ENCODE assay signal across 1 cellular context in genomic region chr17:14331200-14331981, GRCh38.
TF ChIP-seq lines count a peak whose summit lies in the region.

No MANE protein-coding gene starts in this region.

TF ChIP-seq in H1, 55 proteins besides CTCF, POLR2A, EP300 and RAD21:
- TF ChIP-seq CEBPB (IDR thresholded peaks at IDR 0.05; ENCODE audit: low read depth, low read length) (no peak), SP1 (IDR thresholded peaks at IDR 0.05; ENCODE audit: low read depth, low read length) (peak; percentile 6; the same call in 1 of the 2 replicates), CHD2 (IDR thresholded peaks at IDR 0.05; ENCODE audit: low read length) (no peak), KDM5A (IDR thresholded peaks at IDR 0.05; ENCODE audit: low read length) (no peak), ATF2 (IDR thresholded peaks at IDR 0.05; ENCODE audit: low read length) (peak; percentile 63; the same call in 1 of the 2 replicates), CTBP2 (IDR thresholded peaks at IDR 0.05; ENCODE audit: borderline replicate concordance, insufficient read depth, insufficient read length, low read length) (no peak), TEAD4 (IDR thresholded peaks at IDR 0.05; ENCODE audit: low read depth, low read length) (no peak), CBX5 (IDR thresholded peaks at IDR 0.05; ENCODE audit: low read depth, low read length) (no peak), POLR2AphosphoS5 (IDR thresholded peaks at IDR 0.05; ENCODE audit: low read depth, low read length) (no peak), RNF2 (IDR thresholded peaks at IDR 0.05; ENCODE audit: borderline replicate concordance, low read depth, low read length, missing control alignments, poor library complexity, severe bottlenecking) (no peak), NRF1 (IDR thresholded peaks at IDR 0.05; ENCODE audit: low read depth, low read length) (no peak), SP4 (IDR thresholded peaks at IDR 0.05; ENCODE audit: low read length) (no peak), TAF7 (optimal IDR thresholded peaks at IDR 0.05; ENCODE audit: borderline replicate concordance, low read depth, low read length) (no peak), PHF8 (conservative IDR thresholded peaks at IDR 0.05; ENCODE audit: low read depth, low read length) (no peak), MAFK (IDR thresholded peaks at IDR 0.05; ENCODE audit: low read depth, low read length) (no peak), RBBP5 (IDR thresholded peaks at IDR 0.05; ENCODE audit: borderline replicate concordance, low read depth, low read length) (no peak), BCL11A (IDR thresholded peaks at IDR 0.05; ENCODE audit: low read depth in 2 of 2, low read length in 2 of 2) (no peak), JUND (IDR thresholded peaks at IDR 0.05; ENCODE audit: low read length) (0 out of 2 replicates have a peak, but pooled peaks have one; percentile 14), YY1 (IDR thresholded peaks at IDR 0.05; ENCODE audit: low read depth, low read length) (0 out of 2 replicates have a peak, but pooled peaks have one; percentile 29)
